Comparison of ENCODE assay signal across 22 cellular contexts in the genomic region with DNA sequence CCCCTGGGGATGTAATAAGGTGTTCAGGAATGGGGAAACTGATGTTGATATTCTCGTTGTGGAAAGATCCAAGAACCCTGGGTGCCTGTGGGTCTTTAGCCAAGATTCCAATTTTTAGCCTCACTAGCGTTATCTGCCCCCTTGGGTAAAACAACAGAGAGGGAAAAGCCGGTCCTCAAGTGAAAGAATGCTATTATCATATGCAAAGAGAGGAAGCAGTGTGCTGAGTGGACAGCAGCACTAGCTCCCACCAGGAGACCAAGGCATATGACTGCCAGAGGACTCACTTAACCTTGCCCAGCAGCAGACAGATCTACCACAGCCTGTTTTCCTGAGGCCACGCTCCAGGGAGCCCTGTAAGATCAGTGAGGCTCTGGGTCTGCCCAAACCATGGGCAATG.
"Had no signal": no experiment of that assay in that cellular context is flagged by ENCODE, and none has a peak within 500 bp of the region (broad histone marks: within the 10 kb centered on the region; RNA-seq: fewer than 3 reads in every experiment).

No MANE protein-coding gene starts in this region.

- H3K9me3 Mint-ChIP-seq: activated CD4-positive, alpha-beta memory T cell treated with anti-CD3 and anti-CD28 coated beads for 36 hours; activated CD4-positive, alpha-beta T cell treated with anti-CD3 and anti-CD28 coated beads, Interleukin-2, amount 10 ng/mL, durations not matched to agents 7 days and 5 days; activated naive CD4-positive, alpha-beta T cell treated with anti-CD3 and anti-CD28 coated beads for 36 hours; activated T-cell treated with anti-CD3 and anti-CD28 coated beads, Interleukin-2, amount 50 U/mL, for 4 hours; central memory CD8-positive, alpha-beta T cell had no signal

- H2AFZ ChIP-seq: PC-9 had no signal

- H3K27ac ChIP-seq: PC-9 had no signal

- DNase-seq: activated CD4-positive, alpha-beta memory T cell treated with anti-CD3 and anti-CD28 coated beads for 36 hours; activated CD4-positive, alpha-beta T cell treated with anti-CD3 and anti-CD28 coated beads, Interleukin-2, amount 10 ng/mL, durations not matched to agents 7 days and 5 days; activated CD4-positive, CD25-positive, alpha-beta regulatory T cell; activated CD8-positive, alpha-beta memory T cell treated with anti-CD3 and anti-CD28 coated beads for 24 hours; activated gamma-delta T cell; activated naive CD4-positive, alpha-beta T cell treated with anti-CD3 and anti-CD28 coated beads for 36 hours; activated T-cell treated with anti-CD3 and anti-CD28 coated beads, Interleukin-2, amount 50 U/mL, for 4 hours; KBM-7; NCI-H1092; NCI-H1417; NCI-H1694 treated with DMSO at 0.1 percent for 48 hours; NCI-H2029 treated with DMSO at 0.1 percent for 48 hours; NCI-H446; NCI-H524; PC-9; SHP77 treated with DMSO at 0.1 percent for 48 hours; T-helper 17 cell; T-helper 9 cell had no signal

- H3K4me3 Mint-ChIP-seq: activated CD4-positive, alpha-beta memory T cell treated with anti-CD3 and anti-CD28 coated beads for 36 hours; activated CD4-positive, alpha-beta T cell treated with anti-CD3 and anti-CD28 coated beads, Interleukin-2, amount 10 ng/mL, durations not matched to agents 7 days and 5 days; activated naive CD4-positive, alpha-beta T cell treated with anti-CD3 and anti-CD28 coated beads for 36 hours; activated naive CD8-positive, alpha-beta T cell; activated T-cell treated with anti-CD3 and anti-CD28 coated beads, Interleukin-2, amount 50 U/mL, for 4 hours; central memory CD8-positive, alpha-beta T cell; T-helper 17 cell had no signal

- H3K4me3 ChIP-seq: PC-9 had no signal

- FAIRE-seq: bronchial epithelial cell, TTC549 had no signal

- H3K4me2 ChIP-seq: PC-9 had no signal

- H3K4me1 Mint-ChIP-seq: activated CD4-positive, alpha-beta T cell treated with anti-CD3 and anti-CD28 coated beads, Interleukin-2, amount 10 ng/mL, durations not matched to agents 7 days and 5 days; central memory CD8-positive, alpha-beta T cell; T-helper 17 cell had no signal

- H3K36me3 Mint-ChIP-seq: activated CD4-positive, alpha-beta memory T cell treated with anti-CD3 and anti-CD28 coated beads for 36 hours; activated naive CD8-positive, alpha-beta T cell had no signal

- ATAC-seq: activated T-cell treated with anti-CD3 and anti-CD28 coated beads, Interleukin-2, amount 50 U/mL, for 4 hours; T-helper 17 cell had no signal

- H3K27ac Mint-ChIP-seq: activated CD4-positive, alpha-beta memory T cell treated with anti-CD3 and anti-CD28 coated beads for 36 hours; activated CD4-positive, alpha-beta T cell treated with anti-CD3 and anti-CD28 coated beads, Interleukin-2, amount 10 ng/mL, durations not matched to agents 7 days and 5 days; activated naive CD4-positive, alpha-beta T cell treated with anti-CD3 and anti-CD28 coated beads for 36 hours; activated naive CD8-positive, alpha-beta T cell; T-helper 17 cell had no signal
